In genomic region chr19:5338661-5339469, GRCh38 we compare ENCODE assay signal across 8 cellular contexts. TPM values are rescaled to one million over a fixed set of nuclear protein-coding genes. Genes with fewer than 3 reads are reported as not detected.
DNase-seq lines count a peak whose midpoint lies in the region; ATAC-seq and TF ChIP-seq lines count a peak whose summit lies in the region.

No MANE protein-coding gene starts in this region.

- intact Hi-C loops in OCI-LY7 (cut with micrococcal nuclease; ENCODE audit: unreplicated experiment) (loop anchor here (5.0 kb wide), 1 partner anchor 62 kb away; no protein-coding TSS in a partner anchor), mucosa of descending colon (cut with DNase I, micrococcal nuclease) (no loop called here)

- no peaks in the 10 kb centered on the region for H3K9me3 Mint-ChIP-seq in activated CD4-positive, alpha-beta T cell treated with anti-CD3 and anti-CD28 coated beads, Interleukin-2, amount 10 ng/mL, durations not matched to agents 7 days and 5 days
- peaks cover 5% of the 10 kb centered on the region for H3K9me3 Mint-ChIP-seq in stimulated activated memory B cell treated with anti-CD40 and anti-IgM and Interleukin-4, amounts not matched to agents 10 μg/mL and 1 μg/mL and 100 μg/mL, for 72 hours

- no peak overlapping the region for H3K27ac ChIP-seq in OCI-LY7 (ENCODE audit: low read depth, low read length, poor library complexity, severe bottlenecking)

- H3K9me3 ChIP-seq in OCI-LY7 (ENCODE audit: low read length) (no peaks in the 10 kb centered on the region), mucosa of descending colon (no peaks in the 10 kb centered on the region)

- H4K20me1 ChIP-seq in OCI-LY7 (ENCODE audit: insufficient read depth, low read length): no peaks in the 10 kb centered on the region; the same call in 1 of the 2 replicates

- no TSS peak for BruUV-seq in OCI-LY7 (replicated peaks; lab: Mats Ljungman, UMichigan)

- no peak overlapping the region for H3K27ac Mint-ChIP-seq in activated CD4-positive, alpha-beta T cell treated with anti-CD3 and anti-CD28 coated beads, Interleukin-2, amount 10 ng/mL, durations not matched to agents 7 days and 5 days
- H3K27ac Mint-ChIP-seq in stimulated activated memory B cell treated with anti-CD40 and anti-IgM and Interleukin-4, amounts not matched to agents 10 μg/mL and 1 μg/mL and 100 μg/mL, for 72 hours: peak overlapping the region; percentile 25

- no peak overlapping the region for H2AFZ ChIP-seq in OCI-LY7 (ENCODE audit: low read length)

- no peak for ATAC-seq in stimulated activated memory B cell treated with anti-CD40 and anti-IgM and Interleukin-4, amounts not matched to agents 10 μg/mL and 1 μg/mL and 100 μg/mL, for 72 hours
- ATAC-seq in mucosa of descending colon: no peak

- no peaks in the 10 kb centered on the region for H3K36me3 Mint-ChIP-seq in activated CD4-positive, alpha-beta T cell treated with anti-CD3 and anti-CD28 coated beads, Interleukin-2, amount 10 ng/mL, durations not matched to agents 7 days and 5 days (ENCODE audit: low read depth)
- peaks cover 6% of the 10 kb centered on the region for H3K36me3 Mint-ChIP-seq in stimulated activated memory B cell treated with anti-CD40 and anti-IgM and Interleukin-4, amounts not matched to agents 10 μg/mL and 1 μg/mL and 100 μg/mL, for 72 hours

- H3K4me1 ChIP-seq in OCI-LY7 (ENCODE audit: insufficient read depth, low read length, poor library complexity, severe bottlenecking): peaks cover 50% of the 10 kb centered on the region
- H3K4me1 ChIP-seq in mucosa of descending colon (ENCODE audit: low read depth): peaks cover 4% of the 10 kb centered on the region

- H3K9me2 ChIP-seq in OCI-LY7 (ENCODE audit: insufficient read depth, low read length): no peaks in the 10 kb centered on the region

- no peaks in the 10 kb centered on the region for H3K36me3 ChIP-seq in OCI-LY7 (ENCODE audit: insufficient read depth, low read length)
- H3K36me3 ChIP-seq in mucosa of descending colon (ENCODE audit: low read depth): no peaks in the 10 kb centered on the region

- H3K4me1 Mint-ChIP-seq in activated CD4-positive, alpha-beta T cell treated with anti-CD3 and anti-CD28 coated beads, Interleukin-2, amount 10 ng/mL, durations not matched to agents 7 days and 5 days: peaks cover 14% of the 10 kb centered on the region
- H3K4me1 Mint-ChIP-seq in stimulated activated memory B cell treated with anti-CD40 and anti-IgM and Interleukin-4, amounts not matched to agents 10 μg/mL and 1 μg/mL and 100 μg/mL, for 72 hours: peaks cover 41% of the 10 kb centered on the region

- no peaks in the 10 kb centered on the region for H3K79me2 ChIP-seq in OCI-LY7 (ENCODE audit: insufficient read depth, low read depth, low read length)

- H3K4me2 ChIP-seq in OCI-LY7 (ENCODE audit: low read length): peak overlapping the region; percentile 84

- H3K4me3 ChIP-seq in OCI-LY7 (ENCODE audit: low read depth, low read length, poor library complexity, severe bottlenecking) (peak overlapping the region; percentile 77), foreskin fibroblast (ENCODE audit: low read depth in 1 of 2, low read length in 2 of 2) (peak overlapping the region; percentile 20 to 62), mucosa of descending colon (no peak overlapping the region)

- no peak for DNase-seq in activated CD4-positive, alpha-beta T cell treated with anti-CD3 and anti-CD28 coated beads, Interleukin-2, amount 10 ng/mL, durations not matched to agents 7 days and 5 days
- DNase-seq in activated CD4-positive, alpha-beta T cell treated with anti-CD3 and anti-CD28 coated beads for 48 hours: no peak
- DNase-seq in OCI-LY7 (ENCODE audit: low spot score) (no peak), foreskin fibroblast (peak in 1 of 2 donors; percentile 19), mucosa of descending colon (no peak), AG20443 (ENCODE audit: low spot score) (no peak), NCI-H226 (no peak)

- H3K27me3 Mint-ChIP-seq in activated CD4-positive, alpha-beta T cell treated with anti-CD3 and anti-CD28 coated beads, Interleukin-2, amount 10 ng/mL, durations not matched to agents 7 days and 5 days: peaks cover 68% of the 10 kb centered on the region
- peaks cover 88% of the 10 kb centered on the region for H3K27me3 Mint-ChIP-seq in stimulated activated memory B cell treated with anti-CD40 and anti-IgM and Interleukin-4, amounts not matched to agents 10 μg/mL and 1 μg/mL and 100 μg/mL, for 72 hours

- POLR2A ChIA-PET in activated CD4-positive, alpha-beta T cell treated with anti-CD3 and anti-CD28 coated beads, Interleukin-2, amount 10 ng/mL, durations not matched to agents 7 days and 5 days (lab: Charles Lee): no interaction called here
- POLR2A ChIA-PET in OCI-LY7 (lab: Charles Lee): no interaction called here

- CTCF ChIA-PET in activated CD4-positive, alpha-beta T cell treated with anti-CD3 and anti-CD28 coated beads, Interleukin-2, amount 10 ng/mL, durations not matched to agents 7 days and 5 days (lab: Charles Lee): no interaction called here
- CTCF ChIA-PET in OCI-LY7 (lab: Charles Lee; ENCODE audit: unreplicated experiment): no interaction called here

- H3K4me3 Mint-ChIP-seq in activated CD4-positive, alpha-beta T cell treated with anti-CD3 and anti-CD28 coated beads, Interleukin-2, amount 10 ng/mL, durations not matched to agents 7 days and 5 days: peak overlapping the region; percentile 46
- H3K4me3 Mint-ChIP-seq in stimulated activated memory B cell treated with anti-CD40 and anti-IgM and Interleukin-4, amounts not matched to agents 10 μg/mL and 1 μg/mL and 100 μg/mL, for 72 hours: peak overlapping the region; percentile 68

- TF ChIP-seq CTCF in OCI-LY7 (conservative IDR thresholded peaks at IDR 0.05; ENCODE audit: low read length): peak; percentile 48
- no peak for TF ChIP-seq CTCF in foreskin fibroblast (IDR thresholded peaks at IDR 0.05; ENCODE audit: low read depth, low read length)
- no peak for TF ChIP-seq CTCF in mucosa of descending colon (IDR thresholded peaks at IDR 0.05)

RNA-seq across cellular contexts. Expression of gene PTPRS, which starts 1.7 kb away (rescaled TPM):
- under 1 TPM; 0.02 to 0.08 TPM for total RNA-seq in activated CD4-positive, alpha-beta T cell treated with anti-CD3 and anti-CD28 coated beads, Interleukin-2, amount 10 ng/mL, durations not matched to agents 7 days and 5 days
- total RNA-seq in OCI-LY7 (2014; rRNA removed; shearing (Covaris generic)): 39.0 and 48.5 TPM in 2 replicates
- total RNA-seq in OCI-LY7 (2022) (76.6 and 88.7 TPM in 2 replicates), mucosa of descending colon (100 to 1,000 TPM in 1 of 3 donors, 10 to 100 TPM in 1, 1 to 10 TPM in 1; 7.2 to 131 (median 22.5) TPM)

Comparison
In these comparisons a context has a peak if more than half of its experiments do, and no peak if none do; other contexts are left out.
1. RNA of gene PTPRS, which starts 1.7 kb away (total RNA-seq): 39.0 to 88.7 TPM in OCI-LY7 and 7.2 to 131 TPM in mucosa of descending colon; 0.02 to 0.08 TPM in activated CD4-positive, alpha-beta T cell treated with anti-CD3 and anti-CD28 coated beads, Interleukin-2, amount 10 ng/mL, durations not matched to agents 7 days and 5 days; every median in the first group is over 4 times any median in the second.